36 cellular contexts compared by ENCODE assay signal in the genomic region with DNA sequence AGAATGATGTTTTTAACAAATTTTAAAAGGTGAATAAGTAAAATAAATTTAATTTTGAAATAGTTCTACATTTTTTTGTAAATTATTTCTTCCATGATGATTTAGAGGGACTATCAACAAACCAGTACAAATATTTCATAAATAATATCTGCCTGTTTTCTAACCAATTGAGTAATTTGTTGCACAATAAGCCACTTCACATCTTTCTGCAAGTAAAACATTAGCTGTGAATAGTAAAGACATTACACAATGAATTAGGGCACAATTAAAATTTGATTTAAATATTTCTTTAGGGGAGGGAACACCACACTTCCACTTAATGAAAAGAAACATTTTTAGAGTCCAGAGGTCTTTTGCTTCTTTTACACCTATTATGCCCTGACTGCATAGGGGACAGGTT.
"Had no signal": no experiment of that assay in that cellular context is flagged by ENCODE, and none has a peak within 500 bp of the region (broad histone marks: within the 10 kb centered on the region; RNA-seq: fewer than 3 reads in every experiment).

No MANE protein-coding gene starts in this region.

- DNase-seq: activated B cell treated with CpG ODN at 0.5 μM for 24 hours; activated CD4-positive, alpha-beta memory T cell treated with anti-CD3 and anti-CD28 coated beads, Interleukin-2, amount 10 ng/mL, durations not matched to agents 7 days and 5 days; activated CD4-positive, alpha-beta T cell treated with anti-CD3 and anti-CD28 coated beads for 1 hour; activated CD4-positive, alpha-beta T cell treated with anti-CD3 and anti-CD28 coated beads for 36 hours; activated CD4-positive, alpha-beta T cell treated with anti-CD3 and anti-CD28 coated beads for 48 hours; activated CD4-positive, alpha-beta T cell treated with anti-CD3 and anti-CD28 coated beads, Interleukin-2, amount 10 ng/mL, durations not matched to agents 7 days and 5 days; activated CD4-positive, alpha-beta T cell treated with anti-CD3 and anti-CD28 coated beads, Interleukin-2, amount 50 U/mL, for 48 hours; activated CD8-positive, alpha-beta memory T cell treated with anti-CD3 and anti-CD28 coated beads for 24 hours; activated CD8-positive, alpha-beta memory T cell treated with anti-CD3 and anti-CD28 coated beads, Interleukin-2, amount 10 ng/mL, durations not matched to agents 7 days and 5 days; activated CD8-positive, alpha-beta memory T cell treated with anti-CD3 and anti-CD28 coated beads, Interleukin-2, amount 50 U/mL, for 48 hours; activated CD8-positive, alpha-beta T cell treated with anti-CD3 and anti-CD28 coated beads, Interleukin-2, amount 10 ng/mL, durations not matched to agents 7 days and 5 days; activated effector memory CD4-positive, alpha-beta T cell treated with Interleukin-2 at 50 U/mL for 16 hours; activated gamma-delta T cell treated with Interleukin-2 at 50 U/mL for 16 hours; activated naive CD4-positive, alpha-beta T cell; activated naive CD4-positive, alpha-beta T cell treated with anti-CD3 and anti-CD28 coated beads for 36 hours; activated naive CD4-positive, alpha-beta T cell treated with anti-CD3 and anti-CD28 coated beads, Interleukin-2, amount 50 U/mL, for 16 hours; activated naive CD8-positive, alpha-beta T cell treated with anti-CD3 and anti-CD28 coated beads for 36 hours; activated T-cell treated with anti-CD3 and anti-CD28 coated beads, Interleukin-2, amount 50 U/mL, for 24 hours; activated T-cell treated with anti-CD3 and anti-CD28 coated beads, Interleukin-2, amount 50 U/mL, for 48 hours; adrenal gland; amygdala; anterior cingulate cortex; caudate nucleus; cerebellar nuclear complex; T-helper 1 cell; T-helper 2 cell; T-helper 9 cell had no signal

- H3K4me3 ChIP-seq: adrenal gland, ascending aorta, cardiac muscle cell had no signal

- ATAC-seq: activated CD4-positive, alpha-beta T cell treated with anti-CD3 and anti-CD28 coated beads for 36 hours; activated CD8-positive, alpha-beta memory T cell treated with anti-CD3 and anti-CD28 coated beads, Interleukin-2, amount 10 ng/mL, durations not matched to agents 7 days and 5 days; activated CD8-positive, alpha-beta T cell treated with anti-CD3 and anti-CD28 coated beads, Interleukin-2, amount 10 ng/mL, durations not matched to agents 7 days and 5 days; activated naive CD4-positive, alpha-beta T cell treated with anti-CD3 and anti-CD28 coated beads, Interleukin-2, amount 50 U/mL, for 72 hours had no signal

- H3K9me3 Mint-ChIP-seq: activated CD4-positive, alpha-beta memory T cell treated with anti-CD3 and anti-CD28 coated beads, Interleukin-2, amount 10 ng/mL, durations not matched to agents 7 days and 5 days; activated CD4-positive, alpha-beta T cell treated with anti-CD3 and anti-CD28 coated beads, Interleukin-2, amount 10 ng/mL, durations not matched to agents 7 days and 5 days; activated naive CD4-positive, alpha-beta T cell treated with anti-CD3 and anti-CD28 coated beads for 36 hours; activated naive CD4-positive, alpha-beta T cell treated with anti-CD3 and anti-CD28 coated beads, Interleukin-2, amount 50 U/mL, for 72 hours; activated naive CD8-positive, alpha-beta T cell treated with anti-CD3 and anti-CD28 coated beads for 36 hours; activated T-cell treated with anti-CD3 and anti-CD28 coated beads, Interleukin-2, amount 50 U/mL, for 24 hours; activated T-helper 2 cell treated with anti-CD3 and anti-CD28 coated beads, Interferon-gamma antibody, Interleukin-2, Interleukin-4, amounts not matched to agents 10 μg/mL and 5 μg/mL and 100 μg/mL, durations not matched to agents 14 hours and 24 hours and 36 hours; brain; central memory CD8-positive, alpha-beta T cell; T-helper 1 cell treated with Interleukin-12 subunit alpha and Interleukin-12 subunit beta and Interleukin-4 antibody, amounts not matched to agents 30 μg/mL and 1 μg/mL, for 36 hours; T-helper 2 cell treated with Interferon-gamma antibody and Interleukin-4, amounts not matched to agents 5 μg/mL and 100 μg/mL, for 36 hours had no signal

- H3K4me1 ChIP-seq: adrenal gland, ascending aorta had no signal

- H3K27ac Mint-ChIP-seq: activated B cell treated with CpG ODN at 0.5 μM for 24 hours; activated CD4-positive, alpha-beta memory T cell treated with anti-CD3 and anti-CD28 coated beads, Interleukin-2, amount 10 ng/mL, durations not matched to agents 7 days and 5 days; activated CD4-positive, alpha-beta T cell treated with anti-CD3 and anti-CD28 coated beads for 36 hours; activated CD4-positive, alpha-beta T cell treated with anti-CD3 and anti-CD28 coated beads, Interleukin-2, amount 10 ng/mL, durations not matched to agents 7 days and 5 days; activated CD8-positive, alpha-beta memory T cell treated with anti-CD3 and anti-CD28 coated beads, Interleukin-2, amount 10 ng/mL, durations not matched to agents 7 days and 5 days; activated CD8-positive, alpha-beta T cell treated with anti-CD3 and anti-CD28 coated beads, Interleukin-2, amount 10 ng/mL, durations not matched to agents 7 days and 5 days; activated naive CD4-positive, alpha-beta T cell treated with anti-CD3 and anti-CD28 coated beads for 36 hours; activated naive CD4-positive, alpha-beta T cell treated with anti-CD3 and anti-CD28 coated beads, Interleukin-2, amount 50 U/mL, for 72 hours; activated naive CD8-positive, alpha-beta T cell treated with anti-CD3 and anti-CD28 coated beads for 36 hours; activated T-cell treated with anti-CD3 and anti-CD28 coated beads, Interleukin-2, amount 50 U/mL, for 24 hours; activated T-helper 2 cell treated with anti-CD3 and anti-CD28 coated beads, Interferon-gamma antibody, Interleukin-2, Interleukin-4, amounts not matched to agents 10 μg/mL and 5 μg/mL and 100 μg/mL, durations not matched to agents 14 hours and 24 hours and 36 hours; brain; T-helper 1 cell treated with Interleukin-12 subunit alpha and Interleukin-12 subunit beta and Interleukin-4 antibody, amounts not matched to agents 30 μg/mL and 1 μg/mL, for 36 hours; T-helper 2 cell treated with Interferon-gamma antibody and Interleukin-4, amounts not matched to agents 5 μg/mL and 100 μg/mL, for 36 hours had no signal

- H3K36me3 ChIP-seq: adrenal gland, ascending aorta, cardiac muscle cell had no signal

- H3K27ac ChIP-seq: adrenal gland, ascending aorta, cardiac muscle cell, VCaP had no signal

- H3K4me1 Mint-ChIP-seq: activated B cell treated with CpG ODN at 0.5 μM for 24 hours; activated CD4-positive, alpha-beta memory T cell treated with anti-CD3 and anti-CD28 coated beads, Interleukin-2, amount 10 ng/mL, durations not matched to agents 7 days and 5 days; activated CD4-positive, alpha-beta T cell treated with anti-CD3 and anti-CD28 coated beads for 36 hours; activated CD4-positive, alpha-beta T cell treated with anti-CD3 and anti-CD28 coated beads, Interleukin-2, amount 10 ng/mL, durations not matched to agents 7 days and 5 days; activated CD8-positive, alpha-beta memory T cell treated with anti-CD3 and anti-CD28 coated beads, Interleukin-2, amount 10 ng/mL, durations not matched to agents 7 days and 5 days; brain; central memory CD8-positive, alpha-beta T cell had no signal

- H3K4me3 Mint-ChIP-seq: activated B cell treated with CpG ODN at 0.5 μM for 24 hours; activated CD4-positive, alpha-beta memory T cell treated with anti-CD3 and anti-CD28 coated beads, Interleukin-2, amount 10 ng/mL, durations not matched to agents 7 days and 5 days; activated CD4-positive, alpha-beta T cell treated with anti-CD3 and anti-CD28 coated beads for 36 hours; activated CD4-positive, alpha-beta T cell treated with anti-CD3 and anti-CD28 coated beads, Interleukin-2, amount 10 ng/mL, durations not matched to agents 7 days and 5 days; activated CD8-positive, alpha-beta memory T cell treated with anti-CD3 and anti-CD28 coated beads, Interleukin-2, amount 10 ng/mL, durations not matched to agents 7 days and 5 days; activated CD8-positive, alpha-beta T cell treated with anti-CD3 and anti-CD28 coated beads, Interleukin-2, amount 10 ng/mL, durations not matched to agents 7 days and 5 days; activated naive CD4-positive, alpha-beta T cell treated with anti-CD3 and anti-CD28 coated beads for 36 hours; activated naive CD8-positive, alpha-beta T cell treated with anti-CD3 and anti-CD28 coated beads for 36 hours; activated T-cell treated with anti-CD3 and anti-CD28 coated beads, Interleukin-2, amount 50 U/mL, for 24 hours; central memory CD8-positive, alpha-beta T cell; T-helper 1 cell treated with Interleukin-12 subunit alpha and Interleukin-12 subunit beta and Interleukin-4 antibody, amounts not matched to agents 30 μg/mL and 1 μg/mL, for 36 hours; T-helper 2 cell treated with Interferon-gamma antibody and Interleukin-4, amounts not matched to agents 5 μg/mL and 100 μg/mL, for 36 hours had no signal

- H3K27me3 Mint-ChIP-seq: activated B cell treated with CpG ODN at 0.5 μM for 24 hours had no signal

- H3K36me3 Mint-ChIP-seq: activated CD8-positive, alpha-beta memory T cell treated with anti-CD3 and anti-CD28 coated beads, Interleukin-2, amount 10 ng/mL, durations not matched to agents 7 days and 5 days; activated naive CD8-positive, alpha-beta T cell treated with anti-CD3 and anti-CD28 coated beads for 36 hours; brain had no signal

- H3K27me3 ChIP-seq: adrenal gland, ascending aorta, cardiac muscle cell had no signal

- H3K9me3 ChIP-seq: adrenal gland, ascending aorta had no signal
